In the genomic region with DNA sequence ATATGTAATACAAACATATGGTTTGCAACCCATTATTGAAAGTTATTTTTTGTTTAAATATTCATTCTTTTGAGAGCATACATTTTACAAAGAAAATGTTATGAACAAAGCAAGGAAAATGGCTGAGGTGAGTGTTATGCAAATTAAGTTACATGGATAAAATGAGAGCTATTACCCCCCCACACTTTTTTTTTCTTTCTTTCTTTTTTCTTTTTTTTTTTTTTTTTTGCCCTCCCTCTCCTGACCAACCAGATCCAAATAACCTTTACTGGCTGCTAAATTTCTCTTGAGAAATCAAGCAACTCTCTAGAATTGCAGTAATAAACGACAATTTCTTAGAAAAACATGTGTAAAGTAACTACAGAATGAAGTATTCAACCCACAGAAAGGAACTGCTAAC, we compare ENCODE assay signal across 15 cellular contexts.
A peak's percentile ranks its signal among the peaks of the same experiment; 100 is the strongest.
DNase-seq lines count a peak whose midpoint lies in the region; ATAC-seq, FAIRE-seq and TF ChIP-seq lines count a peak whose summit lies in the region.
"Had no signal": no experiment of that assay in that cellular context is flagged by ENCODE, and none has a peak within 500 bp of the region (broad histone marks: within the 10 kb centered on the region; RNA-seq: fewer than 3 reads in every experiment).

No MANE protein-coding gene starts in this region.

- H3K9me1 ChIP-seq in K562 (ENCODE audit: control insufficient read depth, insufficient read depth, low read length), result no peaks in the 10 kb centered on the region

- H2BK12ac ChIP-seq in trophoblast cell (ENCODE audit: low read length), result no peak overlapping the region

- FAIRE-seq in K562 (lab: Jason Lieb, UNC), result no peak
- FAIRE-seq: endometrium had no signal

- H3K4me2 ChIP-seq in K562 (ENCODE audit: insufficient read depth, low read length) (no peak overlapping the region), trophoblast cell (ENCODE audit: low read length) (no peak overlapping the region)
- H3K4me2 ChIP-seq: BLaER1 treated with 17β-estradiol and CSF1 and Interleukin-3, amounts not matched to agents 10 nM and 100 nM had no signal

- H3K4ac ChIP-seq in trophoblast cell (ENCODE audit: low read depth, low read length), result no peak overlapping the region

- H4K8ac ChIP-seq in trophoblast cell (ENCODE audit: low read depth, low read length), result no peak overlapping the region

- H3K14ac ChIP-seq in trophoblast cell (ENCODE audit: low read length), result no peak overlapping the region

- DNase-seq in HEK293T (ENCODE audit: extremely low spot score), result no peak
- DNase-seq in K562 (ENCODE audit: extremely low read depth in 1 of 4, low spot score in 3 of 4), result no peak
- DNase-seq in mesothelial cell of epicardium (ENCODE audit: low spot score in 2 of 2, unreplicated experiment in 2 of 2), result no peak
- no peak for DNase-seq in NCI-H2029 treated with DMSO at 0.1 percent for 48 hours (lab: John Stamatoyannopoulos, UW)
- DNase-seq in NCI-H1694 (lab: John Stamatoyannopoulos, UW), result no peak
- no peak for DNase-seq in trophoblast cell
- DNase-seq: activated naive CD8-positive, alpha-beta T cell treated with anti-CD3 and anti-CD28 coated beads, Interleukin-2, amount 10 ng/mL, durations not matched to agents 7 days and 5 days; activated T-cell treated with anti-CD3 and anti-CD28 coated beads, Interleukin-2, amount 50 U/mL, for 48 hours; immature natural killer cell; NCI-H146; NCI-H446 treated with DMSO at 0.1 percent for 48 hours had no signal

- no peak overlapping the region for H3K4me3 Mint-ChIP-seq in mesothelial cell of epicardium
- H3K4me3 Mint-ChIP-seq: activated naive CD8-positive, alpha-beta T cell treated with anti-CD3 and anti-CD28 coated beads, Interleukin-2, amount 10 ng/mL, durations not matched to agents 7 days and 5 days; immature natural killer cell had no signal

- H3K27me3 ChIP-seq in K562 (ENCODE audit: control insufficient read depth in 2 of 2, insufficient read depth in 2 of 2, low read length in 2 of 2) (no peaks in the 10 kb centered on the region), subcutaneous abdominal adipose tissue (ENCODE audit: control insufficient read depth in 5 of 5, insufficient read depth in 4 of 5, low read length in 5 of 5) (no peaks in the 10 kb centered on the region), trophoblast cell (ENCODE audit: insufficient read depth, low read length) (no peaks in the 10 kb centered on the region)
- H3K27me3 ChIP-seq: BLaER1 treated with 17β-estradiol and CSF1 and Interleukin-3, amounts not matched to agents 10 nM and 100 nM had no signal

- H2AK5ac ChIP-seq in trophoblast cell (ENCODE audit: low read length), result no peak overlapping the region

- no peak for ATAC-seq in K562
- ATAC-seq in GM18520 (IDR thresholded peaks at IDR 0.05; ENCODE audit: unreplicated experiment), result no peak

- H3K27ac Mint-ChIP-seq in mesothelial cell of epicardium, result peak overlapping the region; percentile 97
- H3K27ac Mint-ChIP-seq: activated naive CD8-positive, alpha-beta T cell treated with anti-CD3 and anti-CD28 coated beads, Interleukin-2, amount 10 ng/mL, durations not matched to agents 7 days and 5 days; immature natural killer cell had no signal

- peaks cover 17% of the 10 kb centered on the region for H3K36me3 Mint-ChIP-seq in mesothelial cell of epicardium
- H3K36me3 Mint-ChIP-seq: activated naive CD8-positive, alpha-beta T cell treated with anti-CD3 and anti-CD28 coated beads, Interleukin-2, amount 10 ng/mL, durations not matched to agents 7 days and 5 days; immature natural killer cell had no signal

- H4K12ac ChIP-seq in trophoblast cell (ENCODE audit: low read depth, low read length), result no peak overlapping the region

- POLR2A ChIA-PET in HEK293T (lab: Yijun Ruan, JAX), result no interaction called here
- POLR2A ChIA-PET in K562 (lab: Yijun Ruan, JAX), result no interaction called here

- in situ Hi-C loops in K562 (cut with MboI), result no loop called here

- H3K4me1 ChIP-seq in K562 (replicated peaks in 1 of 2; ENCODE audit: control insufficient read depth in 2 of 2, insufficient read depth in 2 of 2, low read length in 2 of 2) (no peaks in the 10 kb centered on the region), subcutaneous abdominal adipose tissue (ENCODE audit: control insufficient read depth in 5 of 5, insufficient read depth in 5 of 5, low read length in 5 of 5) (peaks cover 5 to 50% (median 37%) of the 10 kb centered on the region in 5 donors), trophoblast cell (ENCODE audit: control insufficient read depth in 1 of 2, insufficient read depth in 2 of 2, low read length in 2 of 2) (peaks cover 0 to 2% of the 10 kb centered on the region in 2 experiments)

- no peak overlapping the region for H3K27ac ChIP-seq in K562 (ENCODE audit: extremely low read depth, low read depth, low read length)
- H3K27ac ChIP-seq in subcutaneous abdominal adipose tissue (ENCODE audit: low read depth, low read length), result peak overlapping the region; percentile 74
- H3K27ac ChIP-seq in trophoblast cell (ENCODE audit: low read depth, low read length), result no peak overlapping the region
- H3K27ac ChIP-seq: BLaER1 treated with 17β-estradiol and CSF1 and Interleukin-3, amounts not matched to agents 10 nM and 100 nM had no signal

- no peaks in the 10 kb centered on the region for H4K20me1 ChIP-seq in K562 (replicated peaks; ENCODE audit: control insufficient read depth, insufficient read depth, low read length)
- H4K20me1 ChIP-seq: BLaER1 treated with 17β-estradiol and CSF1 and Interleukin-3, amounts not matched to agents 10 nM and 100 nM had no signal

- intact Hi-C loops in K562 (cut with micrococcal nuclease), result no loop called here

- TF ChIP-seq CTCF in K562 (IDR thresholded peaks at IDR 0.05 in 2 of 3, conservative IDR thresholded peaks at IDR 0.05 in 1 of 3; ENCODE audit: insufficient read depth in 2 of 3, low read depth in 1 of 3, low read length in 3 of 3), result no peak
- TF ChIP-seq CTCF in mesothelial cell of epicardium (IDR thresholded peaks at IDR 0.05; ENCODE audit: unreplicated experiment), result no peak

- no peak for TF ChIP-seq POLR2A in K562 (conservative IDR thresholded peaks at IDR 0.05)

- H3K18ac ChIP-seq in trophoblast cell (ENCODE audit: low read length), result no peak overlapping the region

- no peaks in the 10 kb centered on the region for H3K27me3 Mint-ChIP-seq in mesothelial cell of epicardium (ENCODE audit: low read depth)
- H3K27me3 Mint-ChIP-seq: activated naive CD8-positive, alpha-beta T cell treated with anti-CD3 and anti-CD28 coated beads, Interleukin-2, amount 10 ng/mL, durations not matched to agents 7 days and 5 days had no signal

- WGBS in K562 (ENCODE audit: insufficient coverage, low coverage, missing lambda C conversion rate), result 0% methylated on average over 1 of the region's 1 CpG
- WGBS in trophoblast cell (ENCODE audit: extremely low coverage, insufficient coverage, insufficient read length), result no CpG with 5 or more reads among the region's 1 CpG

- H2AFZ ChIP-seq in K562 (ENCODE audit: low read depth, low read length), result peak overlapping the region; percentile 26; the same call in 1 of the 2 replicates
- H2AFZ ChIP-seq in trophoblast cell (ENCODE audit: insufficient read depth, low read length, poor library complexity), result no peak overlapping the region

- no peak overlapping the region for H4K91ac ChIP-seq in trophoblast cell (ENCODE audit: low read depth, low read length)

- H3K9me3 ChIP-seq in K562 (replicated peaks; ENCODE audit: control insufficient read depth, insufficient read depth, low read depth, low read length) (no peaks in the 10 kb centered on the region), subcutaneous abdominal adipose tissue (ENCODE audit: control insufficient read depth in 5 of 5, low read length in 5 of 5) (no peaks in the 10 kb centered on the region), trophoblast cell (ENCODE audit: insufficient read depth, low read depth, low read length) (no peaks in the 10 kb centered on the region)
- H3K9me3 ChIP-seq: BLaER1 treated with 17β-estradiol and CSF1 and Interleukin-3, amounts not matched to agents 10 nM and 100 nM had no signal

- H3K9me3 Mint-ChIP-seq in mesothelial cell of epicardium, result no peaks in the 10 kb centered on the region
- H3K9me3 Mint-ChIP-seq: activated naive CD8-positive, alpha-beta T cell treated with anti-CD3 and anti-CD28 coated beads, Interleukin-2, amount 10 ng/mL, durations not matched to agents 7 days and 5 days had no signal

- H3K23ac ChIP-seq in trophoblast cell (ENCODE audit: low read length), result no peak overlapping the region

- H3K79me2 ChIP-seq in K562 (ENCODE audit: control insufficient read depth, insufficient read depth, low read length) (no peaks in the 10 kb centered on the region), trophoblast cell (ENCODE audit: control insufficient read depth, insufficient read depth, low read length, poor library complexity) (no peaks in the 10 kb centered on the region)

- H3K4me3 ChIP-seq in K562, result no peak overlapping the region
- H3K4me3 ChIP-seq in subcutaneous abdominal adipose tissue (ENCODE audit: low read depth in 1 of 5, low read length in 5 of 5), result no peak overlapping the region
- H3K4me3 ChIP-seq in trophoblast cell (ENCODE audit: low read depth, low read length), result no peak overlapping the region
- H3K4me3 ChIP-seq: BLaER1 treated with 17β-estradiol and CSF1 and Interleukin-3, amounts not matched to agents 10 nM and 100 nM had no signal

- no peak for TF ChIP-seq EP300 in K562 (IDR thresholded peaks at IDR 0.05; ENCODE audit: low read length)

- peaks cover 60% of the 10 kb centered on the region for H3K4me1 Mint-ChIP-seq in mesothelial cell of epicardium
- H3K4me1 Mint-ChIP-seq: activated naive CD8-positive, alpha-beta T cell treated with anti-CD3 and anti-CD28 coated beads, Interleukin-2, amount 10 ng/mL, durations not matched to agents 7 days and 5 days; immature natural killer cell had no signal

- no peaks in the 10 kb centered on the region for H3K79me1 ChIP-seq in trophoblast cell (ENCODE audit: low read length)

- TF ChIP-seq RAD21 in K562 (CRISPR knock-in tag; conservative IDR thresholded peaks at IDR 0.05 in 1 of 2, IDR thresholded peaks at IDR 0.05 in 1 of 2), result no peak

- H2BK120ac ChIP-seq in trophoblast cell (ENCODE audit: insufficient read depth, low read length, poor library complexity), result no peak overlapping the region

- BruUV-seq in K562 (replicated peaks; lab: Mats Ljungman, UMichigan), result no TSS peak

- no peak overlapping the region for H2BK5ac ChIP-seq in trophoblast cell (ENCODE audit: low read depth, low read length, poor library complexity)

- CTCF ChIA-PET in HEK293T (lab: Yijun Ruan, JAX) (interaction anchor here (0.6 kb wide), 1 partner anchor 100 kb away, joined by 3 read pairs; no protein-coding TSS in a partner anchor), K562 (lab: Yijun Ruan, JAX; ENCODE audit: low intra/inter-chr PET ratio) (no interaction called here)

- H3K36me3 ChIP-seq in K562 (ENCODE audit: control insufficient read depth, insufficient read depth, low read length) (no peaks in the 10 kb centered on the region), subcutaneous abdominal adipose tissue (ENCODE audit: control insufficient read depth in 5 of 5, insufficient read depth in 5 of 5, low read length in 5 of 5) (peaks cover 0 to 13% (median 0%) of the 10 kb centered on the region in 5 donors), trophoblast cell (ENCODE audit: control insufficient read depth in 1 of 2, insufficient read depth in 2 of 2, low read length in 2 of 2) (no peaks in the 10 kb centered on the region)
- H3K36me3 ChIP-seq: BLaER1 treated with 17β-estradiol and CSF1 and Interleukin-3, amounts not matched to agents 10 nM and 100 nM had no signal

- H3K9ac ChIP-seq in K562 (ENCODE audit: insufficient read depth in 1 of 2, low read depth in 2 of 2, low read length in 2 of 2), result no peak overlapping the region
- peak overlapping the region in 2 of 5 donors; percentile 27 to 32 for H3K9ac ChIP-seq in subcutaneous abdominal adipose tissue (ENCODE audit: low read length in 5 of 5)
- H3K9ac ChIP-seq in trophoblast cell (ENCODE audit: low read length), result no peak overlapping the region
- H3K9ac ChIP-seq: BLaER1 treated with 17β-estradiol and CSF1 and Interleukin-3, amounts not matched to agents 10 nM and 100 nM had no signal
